ENCODE assay signal across 7 cellular contexts in the genomic region with DNA sequence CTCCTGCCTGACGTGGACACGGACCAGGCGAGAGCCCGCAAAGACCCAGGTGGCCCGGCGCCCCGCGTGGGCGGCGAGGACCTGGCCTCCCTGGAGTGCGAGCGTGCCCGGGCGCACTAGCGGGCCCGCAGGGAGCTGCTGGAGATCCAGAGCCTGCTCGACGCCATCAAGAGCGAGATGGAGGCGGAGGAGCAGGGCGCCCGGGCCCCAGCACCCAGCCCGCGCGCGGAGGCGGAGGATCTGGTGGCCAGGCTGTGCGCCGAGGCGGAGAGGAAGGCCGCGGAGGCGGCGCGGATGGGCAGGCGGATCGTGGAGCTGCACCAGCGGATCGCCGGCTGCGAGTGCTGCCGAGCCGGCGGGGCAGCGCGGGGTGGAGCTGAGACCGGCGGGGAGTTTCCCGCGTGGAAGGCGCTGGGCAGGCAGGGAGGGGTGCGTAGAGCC. TPM values are rescaled to one million over a fixed set of nuclear protein-coding genes. Genes with fewer than 3 reads are reported as not detected.
DNase-seq lines count a peak whose midpoint lies in the region; ATAC-seq, FAIRE-seq and TF ChIP-seq lines count a peak whose summit lies in the region.

No MANE protein-coding gene starts in this region.

- H3K4me3 Mint-ChIP-seq in T-helper 1 cell treated with Interleukin-12 subunit alpha and Interleukin-12 subunit beta and Interleukin-4 antibody, amounts not matched to agents 30 μg/mL and 1 μg/mL, for 36 hours: peak overlapping the region; percentile 46

- H2AFZ ChIP-seq in GM12878 (ENCODE audit: control insufficient read depth, low read depth, low read length): peak overlapping the region; percentile 10; the same call in 1 of the 2 replicates

- WGBS in GM12878 (ENCODE audit: insufficient coverage, insufficient replicate concordance, low lambda C conversion rate, missing lambda C conversion rate): 4% methylated on average over 52 of the region's 52 CpGs

- TF ChIP-seq RAD21 in GM12878 (IDR thresholded peaks at IDR 0.05; ENCODE audit: insufficient read depth, low read depth, low read length): no peak

- H3K27ac ChIP-seq in GM12878 (ENCODE audit: control insufficient read depth, insufficient read depth): no peak overlapping the region

- no peak overlapping the region; the same call in 1 of the 2 replicates for H3K9ac ChIP-seq in GM12878 (ENCODE audit: control insufficient read depth, insufficient read depth, low read length)

- TF ChIP-seq CTCF in GM12878 (IDR thresholded peaks at IDR 0.05 in 2 of 3, conservative IDR thresholded peaks at IDR 0.05 in 1 of 3; ENCODE audit: control insufficient read depth in 2 of 3, extremely low read depth in 1 of 3, insufficient read depth in 1 of 3, low read depth in 3 of 3, low read length in 3 of 3) (no peak), GM10248 (IDR thresholded peaks at IDR 0.05; ENCODE audit: control extremely low read depth, extremely low read depth, low read depth, missing control alignments) (no peak)

- no peak overlapping the region for H3K4me3 ChIP-seq in GM12878

- H3K9me3 Mint-ChIP-seq in T-helper 1 cell treated with Interleukin-12 subunit alpha and Interleukin-12 subunit beta and Interleukin-4 antibody, amounts not matched to agents 30 μg/mL and 1 μg/mL, for 36 hours: peaks cover 4% of the 10 kb centered on the region

- TF ChIP-seq POLR2A in GM12878 (IDR thresholded peaks at IDR 0.05; ENCODE audit: low read depth, low read length): no peak

- no peaks in the 10 kb centered on the region for H3K79me2 ChIP-seq in GM12878 (ENCODE audit: control insufficient read depth, insufficient read depth, low read length)

- H3K27ac Mint-ChIP-seq in T-helper 1 cell treated with Interleukin-12 subunit alpha and Interleukin-12 subunit beta and Interleukin-4 antibody, amounts not matched to agents 30 μg/mL and 1 μg/mL, for 36 hours: no peak overlapping the region

- no peaks in the 10 kb centered on the region for H3K36me3 ChIP-seq in GM12878 (ENCODE audit: control insufficient read depth in 2 of 2, insufficient read depth in 2 of 2, low read length in 1 of 2)

- no peak for DNase-seq in GM12878 (ENCODE audit: low read depth, low spot score)
- DNase-seq in islet precursor cell: peak; percentile 72
- DNase-seq in stimulated activated CD4-positive, alpha-beta T cell treated with anti-CD3 and anti-CD28 coated beads, Interleukin-4, amount 100 ng/mL, for 24 hours: peak; percentile 49
- DNase-seq in NCI-H1105 (lab: John Stamatoyannopoulos, UW): no peak
- no peak for DNase-seq in NCI-H1930 (lab: John Stamatoyannopoulos, UW)
- no peak for DNase-seq in GM10248 (ENCODE audit: extremely low spot score)

- ATAC-seq in GM12878: peak; percentile 85

- no TSS peak for BruUV-seq in GM12878 (replicated peaks; lab: Mats Ljungman, UMichigan)

- in situ Hi-C loops in GM12878 (cut with MboI): no loop called here

- SMC1A ChIA-PET in GM12878 (lab: Charles Lee; ENCODE audit: uncharacterized antibody, unreplicated experiment): no interaction called here

- POLR2A ChIA-PET in GM12878 (lab: Charles Lee) (interaction anchor here (1.4 kb wide), 1 partner anchor 14 kb away, joined by 6 read pairs; a partner anchor contains a TSS), GM10248 (lab: Yijun Ruan, JAX) (interaction anchor here (0.9 to 1.2 kb wide), 2 partner anchors 15 to 16 kb away, joined by 3 read pairs; a partner anchor contains a TSS)

- H3K36me3 Mint-ChIP-seq in T-helper 1 cell treated with Interleukin-12 subunit alpha and Interleukin-12 subunit beta and Interleukin-4 antibody, amounts not matched to agents 30 μg/mL and 1 μg/mL, for 36 hours (ENCODE audit: low read depth): peaks cover 1% of the 10 kb centered on the region

- TF ChIP-seq EP300 in GM12878 (IDR thresholded peaks at IDR 0.05; ENCODE audit: borderline replicate concordance in 1 of 2, control insufficient read depth in 1 of 2, low read depth in 2 of 2, low read length in 2 of 2): no peak

- H3K4me1 ChIP-seq in GM12878 (ENCODE audit: control insufficient read depth, insufficient read depth, low read length): no peaks in the 10 kb centered on the region

- H3K4me2 ChIP-seq in GM12878 (ENCODE audit: control insufficient read depth, insufficient read depth): peak overlapping the region; percentile 64

- peaks cover 43% of the 10 kb centered on the region for H3K27me3 Mint-ChIP-seq in T-helper 1 cell treated with Interleukin-12 subunit alpha and Interleukin-12 subunit beta and Interleukin-4 antibody, amounts not matched to agents 30 μg/mL and 1 μg/mL, for 36 hours (ENCODE audit: low read depth)

- H3K27me3 ChIP-seq in GM12878 (replicated peaks in 1 of 2; ENCODE audit: control insufficient read depth in 2 of 2, insufficient read depth in 2 of 2, low read length in 1 of 2): peaks cover 12 to 14% of the 10 kb centered on the region in 2 experiments

- H3K9me3 ChIP-seq in GM12878 (replicated peaks; ENCODE audit: control insufficient read depth, insufficient read depth, low read length): no peaks in the 10 kb centered on the region

- CTCF ChIA-PET in GM12878 (lab: Yijun Ruan, JAX) (interaction anchor here (1.2 to 1.5 kb wide), 2 partner anchors 16 to 19 kb away, joined by 3 to 6 read pairs; a partner anchor contains a TSS), GM10248 (lab: Yijun Ruan, JAX) (interaction anchor here (0.9 to 1.3 kb wide), 2 partner anchors 15 to 215 kb away, joined by 3 read pairs; no protein-coding TSS in a partner anchor)

- RAD21 ChIA-PET in GM12878 (lab: Charles Lee; ENCODE audit: unreplicated experiment): interaction anchor here (0.9 kb wide), 1 partner anchor 51 kb away, joined by 3 read pairs; a partner anchor contains a TSS

- peaks cover 6% of the 10 kb centered on the region for H3K4me1 Mint-ChIP-seq in T-helper 1 cell treated with Interleukin-12 subunit alpha and Interleukin-12 subunit beta and Interleukin-4 antibody, amounts not matched to agents 30 μg/mL and 1 μg/mL, for 36 hours (ENCODE audit: low read depth)

- no peak for FAIRE-seq in GM12878 (lab: Jason Lieb, UNC)

- no peaks in the 10 kb centered on the region for H4K20me1 ChIP-seq in GM12878 (ENCODE audit: control insufficient read depth, insufficient read depth)

- intact Hi-C loops in GM12878 (cut with micrococcal nuclease; ENCODE audit: unreplicated experiment): no loop called here

RNA-seq across cellular contexts. Expression of a gene that starts 18.2 kb away (rescaled TPM):
- total RNA-seq in GM12878 (2013; cell fraction: nucleolus; rRNA removed): 11.5 and 11.9 TPM in 2 replicates
- total RNA-seq in GM12878 (2014; rRNA removed): 48.5 and 50.6 TPM in 2 replicates
- 54.8 and 56.9 TPM in 2 replicates for total RNA-seq in GM12878 (2014; rRNA removed; fragmentation: Illumina TruSeq; extraction: Trizol)
- 105 TPM in 2 replicates for total RNA-seq in GM12878 (2021)
- 76.4 TPM for polyA plus RNA-seq in GM12878 (2011; ENCODE audit: low read depth)
- 97.5 and 99.4 TPM in 2 replicates for polyA plus RNA-seq in GM12878 (2011; rRNA removed)
- polyA plus RNA-seq in GM12878 (2011; cell fraction: cytosol; rRNA removed): 61.4 and 95.3 TPM in 2 replicates
- polyA plus RNA-seq in GM12878 (2011; cell fraction: nucleus; rRNA removed): 50.2 and 76.3 TPM in 2 replicates
- polyA plus RNA-seq in GM12878 (2012): 107 and 111 TPM in 2 replicates
- 69.3 and 70.2 TPM in 2 replicates for polyA plus RNA-seq in GM12878 (2014; fragmentation: Illumina TruSeq; extraction: Trizol)
- 10 to 100 TPM; 18.7 to 38.0 TPM for polyA plus RNA-seq in GM12878 (2014; fragmentation: Nextera tagmentation; extraction: Ambion mirVana)
- 103 and 105 TPM in 2 replicates for polyA plus RNA-seq in GM12878 (2014; rRNA removed)
- polyA plus RNA-seq in GM12878 (2016; fragmentation: Nextera tagmentation; extraction: Ambion mirVana): 10 to 100 TPM; 92.3 to 92.8 TPM
- polyA minus RNA-seq in GM12878 (2011; rRNA and poly(A)+ RNA removed): 19.4 and 21.8 TPM in 2 replicates
- polyA minus RNA-seq in GM12878 (2011; cell fraction: cytosol; rRNA and poly(A)+ RNA removed): 9.2 and 14.2 TPM in 2 replicates
- polyA minus RNA-seq in GM12878 (2011; cell fraction: nucleus; rRNA and poly(A)+ RNA removed): 12.5 and 17.5 TPM in 2 replicates

RNA-seq across cellular contexts. Expression of a gene that starts 35.0 kb away (rescaled TPM):
- total RNA-seq in GM12878 (2013; cell fraction: nucleolus; rRNA removed): not detected in 2 replicates
- total RNA-seq in GM12878 (2014; rRNA removed) (not detected in 2 replicates), GM12878 (2014; rRNA removed; fragmentation: Illumina TruSeq; extraction: Trizol) (not detected in 2 replicates), GM12878 (2021) (0.37 and 0.90 TPM in 2 replicates)
- not detected for polyA plus RNA-seq in GM12878 (2011; ENCODE audit: low read depth)
- polyA plus RNA-seq in GM12878 (2011; rRNA removed) (not detected in 2 replicates), GM12878 (2014; fragmentation: Illumina TruSeq; extraction: Trizol) (not detected in 2 replicates), GM12878 (2014; fragmentation: Nextera tagmentation; extraction: Ambion mirVana) (not detected), GM12878 (2014; rRNA removed) (not detected in 2 replicates), GM12878 (2016; fragmentation: Nextera tagmentation; extraction: Ambion mirVana) (not detected)
- not detected in 2 replicates for polyA plus RNA-seq in GM12878 (2011; cell fraction: cytosol; rRNA removed)
- not detected in 2 replicates for polyA plus RNA-seq in GM12878 (2011; cell fraction: nucleus; rRNA removed)
- polyA plus RNA-seq in GM12878 (2012): not detected in 2 replicates
- polyA minus RNA-seq in GM12878 (2011; rRNA and poly(A)+ RNA removed): not detected in 2 replicates
- 14.4 and 27.8 TPM in 2 replicates for polyA minus RNA-seq in GM12878 (2011; cell fraction: cytosol; rRNA and poly(A)+ RNA removed)
- polyA minus RNA-seq in GM12878 (2011; cell fraction: nucleus; rRNA and poly(A)+ RNA removed): 3.7 and 12.0 TPM in 2 replicates

RNA-seq across cellular contexts. Expression of a gene that starts 51.0 kb away (rescaled TPM):
- total RNA-seq in GM12878 (2013; cell fraction: nucleolus; rRNA removed): 29.8 and 30.0 TPM in 2 replicates
- 41.3 and 52.4 TPM in 2 replicates for total RNA-seq in GM12878 (2014; rRNA removed)
- 61.3 and 65.8 TPM in 2 replicates for total RNA-seq in GM12878 (2014; rRNA removed; fragmentation: Illumina TruSeq; extraction: Trizol)
- 44.0 and 44.2 TPM in 2 replicates for total RNA-seq in GM12878 (2021)
- polyA plus RNA-seq in GM12878 (2011; ENCODE audit: low read depth): 27.4 TPM
- polyA plus RNA-seq in GM12878 (2011; rRNA removed): 85.1 and 117 TPM in 2 replicates
- polyA plus RNA-seq in GM12878 (2011; cell fraction: cytosol; rRNA removed): 29.5 and 33.3 TPM in 2 replicates
- polyA plus RNA-seq in GM12878 (2011; cell fraction: nucleus; rRNA removed): 43.6 and 56.6 TPM in 2 replicates
- 36.0 and 41.9 TPM in 2 replicates for polyA plus RNA-seq in GM12878 (2012)
- 61.1 and 67.8 TPM in 2 replicates for polyA plus RNA-seq in GM12878 (2014; fragmentation: Illumina TruSeq; extraction: Trizol)
- polyA plus RNA-seq in GM12878 (2014; fragmentation: Nextera tagmentation; extraction: Ambion mirVana): 10 to 100 TPM; 30.6 to 34.5 TPM
- 51.3 and 58.7 TPM in 2 replicates for polyA plus RNA-seq in GM12878 (2014; rRNA removed)
- 10 to 100 TPM; 52.2 to 53.6 TPM for polyA plus RNA-seq in GM12878 (2016; fragmentation: Nextera tagmentation; extraction: Ambion mirVana)
- 20.3 and 23.2 TPM in 2 replicates for polyA minus RNA-seq in GM12878 (2011; rRNA and poly(A)+ RNA removed)
- polyA minus RNA-seq in GM12878 (2011; cell fraction: cytosol; rRNA and poly(A)+ RNA removed): 9.1 and 12.2 TPM in 2 replicates
- 15.6 and 21.7 TPM in 2 replicates for polyA minus RNA-seq in GM12878 (2011; cell fraction: nucleus; rRNA and poly(A)+ RNA removed)

RNA-seq across cellular contexts. Expression of a gene that starts 57.3 kb away (rescaled TPM):
- 5.3 and 5.7 TPM in 2 replicates for total RNA-seq in GM12878 (2013; cell fraction: nucleolus; rRNA removed)
- total RNA-seq in GM12878 (2014; rRNA removed) (19.9 and 23.8 TPM in 2 replicates), GM12878 (2014; rRNA removed; fragmentation: Illumina TruSeq; extraction: Trizol) (5.8 and 6.9 TPM in 2 replicates), GM12878 (2021) (18.0 and 20.4 TPM in 2 replicates)
- polyA plus RNA-seq in GM12878 (2011; ENCODE audit: low read depth): 5.2 TPM
- polyA plus RNA-seq in GM12878 (2011; rRNA removed) (9.8 and 11.5 TPM in 2 replicates), GM12878 (2014; fragmentation: Illumina TruSeq; extraction: Trizol) (4.2 and 7.5 TPM in 2 replicates), GM12878 (2014; fragmentation: Nextera tagmentation; extraction: Ambion mirVana) (1 to 10 TPM; 2.7 to 6.3 TPM), GM12878 (2014; rRNA removed) (20.8 and 21.2 TPM in 2 replicates), GM12878 (2016; fragmentation: Nextera tagmentation; extraction: Ambion mirVana) (10 to 100 TPM in 1 of 2 experiments, 1 to 10 TPM in 1; 3.0 to 21.1 TPM)
- 11.7 and 17.3 TPM in 2 replicates for polyA plus RNA-seq in GM12878 (2011; cell fraction: cytosol; rRNA removed)
- polyA plus RNA-seq in GM12878 (2011; cell fraction: nucleus; rRNA removed): 12.7 and 15.0 TPM in 2 replicates
- 11.9 and 12.5 TPM in 2 replicates for polyA plus RNA-seq in GM12878 (2012)
- 4.9 and 8.0 TPM in 2 replicates for polyA minus RNA-seq in GM12878 (2011; rRNA and poly(A)+ RNA removed)
- 4.1 and 5.5 TPM in 2 replicates for polyA minus RNA-seq in GM12878 (2011; cell fraction: cytosol; rRNA and poly(A)+ RNA removed)
- 6.3 and 14.2 TPM in 2 replicates for polyA minus RNA-seq in GM12878 (2011; cell fraction: nucleus; rRNA and poly(A)+ RNA removed)

Comparison
In these comparisons a context has a peak if more than half of its experiments do, and no peak if none do; other contexts are left out.
1. DNase-seq: peak in islet precursor cell (single experiment) and stimulated activated CD4-positive, alpha-beta T cell treated with anti-CD3 and anti-CD28 coated beads, Interleukin-4, amount 100 ng/mL, for 24 hours (single experiment); none in GM12878 (single experiment), NCI-H1105 (single experiment), NCI-H1930 (0 of 2) and GM10248 (single experiment).